15 cellular contexts compared by ENCODE assay signal in the genomic region with DNA sequence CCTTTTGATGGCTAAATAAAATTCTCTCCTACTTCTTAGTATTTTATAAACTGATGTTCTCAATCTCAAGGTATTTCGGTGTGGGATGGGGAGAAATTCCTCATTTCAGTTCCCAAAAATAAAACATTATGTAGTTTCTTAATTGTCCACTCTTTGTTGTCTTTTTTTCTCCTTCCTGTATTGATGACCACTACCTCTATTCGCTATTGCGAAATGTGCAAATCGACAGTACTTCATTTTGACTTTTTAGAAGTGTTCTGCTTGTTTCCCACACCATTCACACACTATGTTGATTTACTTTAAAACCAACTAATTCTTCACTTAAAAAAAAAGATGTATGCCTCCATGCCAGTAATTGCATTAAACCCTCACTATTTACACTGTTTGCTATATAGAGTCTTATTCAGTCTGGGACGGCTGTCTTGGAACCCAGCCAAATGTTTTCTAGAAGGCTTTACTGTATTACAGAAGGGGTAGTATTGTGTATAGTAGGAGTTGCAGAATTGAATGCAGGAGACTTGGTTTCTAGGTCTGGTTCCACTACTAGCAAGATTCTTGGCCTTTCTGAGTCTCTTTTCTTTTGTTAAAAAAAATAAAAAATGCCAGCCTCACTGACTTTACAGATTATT.
DNase-seq lines count a peak whose midpoint lies in the region; TF ChIP-seq lines count a peak whose summit lies in the region.
"Had no signal": no experiment of that assay in that cellular context is flagged by ENCODE, and none has a peak within 500 bp of the region (broad histone marks: within the 10 kb centered on the region; RNA-seq: fewer than 3 reads in every experiment).

No MANE protein-coding gene starts in this region.

- no peaks in the 10 kb centered on the region for H3K36me3 ChIP-seq in MM.1S (replicated peaks; ENCODE audit: insufficient read depth, low read length)
- H3K36me3 ChIP-seq: breast epithelium had no signal

- H3K4me3 ChIP-seq in MM.1S (ENCODE audit: low read length), result no peak overlapping the region
- H3K4me3 ChIP-seq: breast epithelium, GM12878 had no signal

- peaks cover 9% of the 10 kb centered on the region; the same call in 1 of the 2 replicates for H3K4me1 ChIP-seq in MM.1S (ENCODE audit: low read length)
- H3K4me1 ChIP-seq: breast epithelium had no signal

- no peak for TF ChIP-seq EP300 in Ishikawa (IDR thresholded peaks at IDR 0.05; ENCODE audit: borderline replicate concordance)

- no peak for TF ChIP-seq RAD21 in Ishikawa (IDR thresholded peaks at IDR 0.05; ENCODE audit: low read depth)

- no peak for TF ChIP-seq CTCF in MM.1S (IDR thresholded peaks at IDR 0.05; ENCODE audit: low read length)

- no peak overlapping the region for H3K4me2 ChIP-seq in MM.1S (ENCODE audit: low read depth, low read length)

- H4K20me1 ChIP-seq in MM.1S (ENCODE audit: insufficient read depth, low read length), result no peaks in the 10 kb centered on the region

- no peaks in the 10 kb centered on the region for H3F3A ChIP-seq in MM.1S (ENCODE audit: insufficient read depth, low read length)

- H2AFZ ChIP-seq in MM.1S (ENCODE audit: low read length), result no peak overlapping the region

- no peak overlapping the region for H3K27ac ChIP-seq in MM.1S (ENCODE audit: low read length)
- H3K27ac ChIP-seq: breast epithelium, VCaP had no signal

- peaks cover 57% of the 10 kb centered on the region for H3K79me2 ChIP-seq in MM.1S (ENCODE audit: low read length)

- no peaks in the 10 kb centered on the region for H3K9me3 ChIP-seq in MM.1S (replicated peaks; ENCODE audit: insufficient read depth, low read length)
- H3K9me3 ChIP-seq: breast epithelium had no signal

- H3K9me2 ChIP-seq in MM.1S (replicated peaks; ENCODE audit: insufficient read depth, low read length), result no peaks in the 10 kb centered on the region

- DNase-seq in NCI-H1417 (lab: John Stamatoyannopoulos, UW) (peak in 2 of 3 experiments; percentile 19 to 42), NCI-H1417 treated with DMSO at 0.1 percent for 48 hours (lab: John Stamatoyannopoulos, UW) (no peak), NCI-H82 treated with DMSO at 0.1 percent for 48 hours (lab: John Stamatoyannopoulos, UW; ENCODE audit: unreplicated experiment) (peak; percentile 81), left kidney (ENCODE audit: low read depth, low spot score) (peak; percentile 19), SW480 (ENCODE audit: low spot score) (no peak), MM.1S (no peak), OCI-M2 (lab: John Stamatoyannopoulos, UW; ENCODE audit: unreplicated experiment) (no peak)
- DNase-seq: activated CD8-positive, alpha-beta T cell treated with anti-CD3 and anti-CD28 coated beads, Interleukin-2, amount 10 ng/mL, durations not matched to agents 7 days and 5 days; activated naive CD8-positive, alpha-beta T cell treated with anti-CD3 and anti-CD28 coated beads, Interleukin-2, amount 10 ng/mL, durations not matched to agents 7 days and 5 days; CD4-positive, alpha-beta T cell; stimulated activated naive CD8-positive, alpha-beta T cell treated with anti-CD3 and anti-CD28 coated beads, Interleukin-15, Interleukin-2, amounts not matched to agents 100 U/mL and 50 U/mL, for 24 hours had no signal

- H3K9ac ChIP-seq in MM.1S (ENCODE audit: low read length), result no peak overlapping the region

- no peaks in the 10 kb centered on the region; the same call in 1 of the 2 replicates for H3K27me3 ChIP-seq in MM.1S (replicated peaks; ENCODE audit: insufficient read depth, low read length)
- H3K27me3 ChIP-seq: breast epithelium had no signal

TF ChIP-seq in Ishikawa, 13 proteins besides CTCF, POLR2A, EP300 and RAD21:
- TF ChIP-seq CEBPB (IDR thresholded peaks at IDR 0.05), result peak; percentile 71
- no peak for TF ChIP-seq CREB1 (IDR thresholded peaks at IDR 0.05; ENCODE audit: low read depth)

Comparison
In these comparisons a context has a peak if more than half of its experiments do, and no peak if none do; other contexts are left out.
1. DNase-seq: peak in NCI-H1417 (2 of 3), NCI-H82 treated with DMSO at 0.1 percent for 48 hours (single experiment) and left kidney (single experiment); none in NCI-H1417 treated with DMSO at 0.1 percent for 48 hours (single experiment), SW480 (single experiment), MM.1S (single experiment) and OCI-M2 (single experiment).